Comparison of ENCODE assay signal across 18 cellular contexts in genomic region chr13:43446126-43446525, GRCh38.
"Had no signal": no experiment of that assay in that cellular context is flagged by ENCODE, and none has a peak within 500 bp of the region (broad histone marks: within the 10 kb centered on the region; RNA-seq: fewer than 3 reads in every experiment).

No MANE protein-coding gene starts in this region.

- H3K9me3 ChIP-seq: gastroesophageal sphincter, left ventricle myocardium inferior, lower lobe of right lung, pancreas, psoas muscle had no signal

- H3K27me3 ChIP-seq: gastroesophageal sphincter, pancreas had no signal

- ATAC-seq: esophagus mucosa, gastroesophageal sphincter, lower lobe of right lung, psoas muscle, sciatic nerve had no signal

- H3K27ac ChIP-seq: left ventricle myocardium inferior, lower lobe of right lung, pancreas, psoas muscle had no signal

- H3K4me1 ChIP-seq: left ventricle myocardium inferior, lower lobe of right lung, psoas muscle had no signal

- H3K4me3 ChIP-seq: gastroesophageal sphincter, left ventricle myocardium inferior, lower lobe of right lung, pancreas, psoas muscle had no signal

- DNase-seq: effector memory CD4-positive, alpha-beta T cell; foreskin fibroblast; glutamatergic neuron; immature natural killer cell; left ventricle myocardium inferior; lower lobe of right lung; naive B cell; occipital lobe; pancreas; psoas muscle; retina; small intestine; stimulated activated CD4-positive, alpha-beta T cell treated with anti-CD3 and anti-CD28 coated beads, Interleukin-2, amount 100 ng/mL, for 48 hours; stimulated activated naive CD4-positive, alpha-beta T cell treated with Interleukin-2 at 50 U/mL for 16 hours; trophoblast cell had no signal

- H3K36me3 ChIP-seq: gastroesophageal sphincter, left ventricle myocardium inferior, lower lobe of right lung, pancreas had no signal
